17 cellular contexts compared by ENCODE assay signal in the genomic region with DNA sequence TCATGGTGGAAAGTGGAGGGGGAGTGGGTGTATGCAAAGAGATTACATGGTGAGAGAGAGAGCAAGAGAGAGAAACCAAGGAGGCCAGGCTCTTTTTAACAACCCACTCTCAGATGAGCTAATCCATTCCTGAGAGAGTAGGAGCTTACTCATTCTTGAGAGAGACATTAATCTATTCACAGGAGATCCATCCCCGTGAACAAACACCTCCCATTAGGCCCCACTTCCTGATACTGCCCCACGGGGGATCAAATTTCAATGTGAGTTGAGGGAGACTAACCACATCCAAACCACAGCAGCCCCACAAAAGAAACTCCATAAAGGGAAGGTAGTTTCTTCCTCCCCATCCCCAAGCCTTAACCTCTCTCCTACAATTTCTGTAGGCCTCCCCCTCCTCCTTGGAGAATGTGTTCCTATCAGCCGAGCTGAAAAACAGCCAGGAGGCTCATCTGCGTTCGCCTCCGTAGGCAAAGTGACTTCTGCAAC.
A peak's percentile ranks its signal among the peaks of the same experiment; 100 is the strongest.
DNase-seq lines count a peak whose midpoint lies in the region; ATAC-seq and TF ChIP-seq lines count a peak whose summit lies in the region.
"Had no signal": no experiment of that assay in that cellular context is flagged by ENCODE, and none has a peak within 500 bp of the region (broad histone marks: within the 10 kb centered on the region; RNA-seq: fewer than 3 reads in every experiment).

No MANE protein-coding gene starts in this region.

- TF ChIP-seq CTCF in nephron progenitor cell (IDR thresholded peaks at IDR 0.05) (no peak), vagina (IDR thresholded peaks at IDR 0.05) (no peak), Peyer's patch (IDR thresholded peaks at IDR 0.05) (no peak)

- H3K36me3 Mint-ChIP-seq in activated T-helper 17 cell treated with anti-CD3 and anti-CD28 coated beads, Interleukin-2, amount 50 U/mL, for 72 hours (ENCODE audit: low read depth) = no peaks in the 10 kb centered on the region
- H3K36me3 Mint-ChIP-seq in nephron progenitor cell (ENCODE audit: low read depth) = no peaks in the 10 kb centered on the region
- H3K36me3 Mint-ChIP-seq: T-cell had no signal

- ATAC-seq in activated T-helper 17 cell treated with anti-CD3 and anti-CD28 coated beads, Interleukin-2, amount 50 U/mL, for 72 hours (replicated peaks) = peak; percentile 51
- ATAC-seq: heart right ventricle, left cardiac atrium, T-cell had no signal

- H3K9me3 Mint-ChIP-seq in activated T-helper 17 cell treated with anti-CD3 and anti-CD28 coated beads, Interleukin-2, amount 50 U/mL, for 72 hours = no peaks in the 10 kb centered on the region
- peaks cover 7% of the 10 kb centered on the region for H3K9me3 Mint-ChIP-seq in nephron progenitor cell

- H3K27ac ChIP-seq in vagina (no peak overlapping the region), Peyer's patch (no peak overlapping the region)
- H3K27ac ChIP-seq: heart right ventricle, uterus had no signal

- H3K27ac Mint-ChIP-seq in activated T-helper 17 cell treated with anti-CD3 and anti-CD28 coated beads, Interleukin-2, amount 50 U/mL, for 72 hours = no peak overlapping the region
- peak overlapping the region; percentile 91 for H3K27ac Mint-ChIP-seq in nephron progenitor cell
- H3K27ac Mint-ChIP-seq: T-cell had no signal

- in situ Hi-C loops in KBM-7 (cut with MboI; ENCODE audit: low pct_unique_long_range_greater_than_20kb, low sequenced_read_pairs) = no loop called here

- H3K27me3 Mint-ChIP-seq in activated T-helper 17 cell treated with anti-CD3 and anti-CD28 coated beads, Interleukin-2, amount 50 U/mL, for 72 hours = peaks cover 42% of the 10 kb centered on the region
- H3K27me3 Mint-ChIP-seq in nephron progenitor cell (ENCODE audit: low read depth, poor library complexity) = peaks cover 13% of the 10 kb centered on the region

- TF ChIP-seq POLR2A in vagina (IDR thresholded peaks at IDR 0.05) (no peak), Peyer's patch (IDR thresholded peaks at IDR 0.05) (no peak)

- DNase-seq in ELF-1 (ENCODE audit: low read depth, low spot score) = peak; percentile 9
- DNase-seq in KBM-7 = peak; percentile 64
- no peak for DNase-seq in nephron progenitor cell
- no peak for DNase-seq in activated T-cell treated with anti-CD3 and anti-CD28 coated beads for 4 hours
- DNase-seq in vagina (ENCODE audit: extremely low spot score in 2 of 2) = no peak
- DNase-seq in Peyer's patch = no peak
- DNase-seq: activated naive CD4-positive, alpha-beta T cell; COR-L47; heart right ventricle; Karpas-422; left cardiac atrium; NCI-H1105; NCI-H345; SHP77; T-cell; uterus had no signal

- H3K27me3 ChIP-seq in vagina = no peaks in the 10 kb centered on the region
- H3K27me3 ChIP-seq in Peyer's patch = no peaks in the 10 kb centered on the region
- H3K27me3 ChIP-seq: uterus had no signal

- no peaks in the 10 kb centered on the region for H3K4me1 ChIP-seq in vagina
- no peaks in the 10 kb centered on the region for H3K4me1 ChIP-seq in Peyer's patch
- H3K4me1 ChIP-seq: heart right ventricle, uterus had no signal

- no peak overlapping the region for H3K4me3 Mint-ChIP-seq in activated T-helper 17 cell treated with anti-CD3 and anti-CD28 coated beads, Interleukin-2, amount 50 U/mL, for 72 hours
- peak overlapping the region; percentile 21 for H3K4me3 Mint-ChIP-seq in nephron progenitor cell
- H3K4me3 Mint-ChIP-seq: T-cell had no signal

- no peaks in the 10 kb centered on the region for H3K36me3 ChIP-seq in vagina
- H3K36me3 ChIP-seq in Peyer's patch = no peaks in the 10 kb centered on the region
- H3K36me3 ChIP-seq: heart right ventricle, uterus had no signal

- H3K4me1 Mint-ChIP-seq in activated T-helper 17 cell treated with anti-CD3 and anti-CD28 coated beads, Interleukin-2, amount 50 U/mL, for 72 hours = no peaks in the 10 kb centered on the region
- peaks cover 23% of the 10 kb centered on the region for H3K4me1 Mint-ChIP-seq in nephron progenitor cell
- H3K4me1 Mint-ChIP-seq: T-cell had no signal

- intact Hi-C loops in vagina (cut with DNase I) = no loop called here

- H3K9me3 ChIP-seq in vagina (no peaks in the 10 kb centered on the region), Peyer's patch (no peaks in the 10 kb centered on the region)
- H3K9me3 ChIP-seq: uterus had no signal

- H3K4me3 ChIP-seq in vagina (no peak overlapping the region), Peyer's patch (no peak overlapping the region)
- H3K4me3 ChIP-seq: heart right ventricle, uterus had no signal

Comparison
In these comparisons a context has a peak if more than half of its experiments do, and no peak if none do; other contexts are left out.
1. DNase-seq: peak in ELF-1 (single experiment) and KBM-7 (single experiment); none in nephron progenitor cell (single experiment), activated T-cell treated with anti-CD3 and anti-CD28 coated beads for 4 hours (single experiment), vagina (0 of 2) and Peyer's patch (0 of 3).